22 cellular contexts compared by ENCODE assay signal in genomic region chr7:125871431-125871830, GRCh38.
DNase-seq lines count a peak whose midpoint lies in the region; ATAC-seq, FAIRE-seq and TF ChIP-seq lines count a peak whose summit lies in the region.
"Had no signal": no experiment of that assay in that cellular context is flagged by ENCODE, and none has a peak within 500 bp of the region (broad histone marks: within the 10 kb centered on the region; RNA-seq: fewer than 3 reads in every experiment).

No MANE protein-coding gene starts in this region.

- H4K20me1 ChIP-seq in MM.1S (ENCODE audit: insufficient read depth, low read length) (no peaks in the 10 kb centered on the region), H1 (replicated peaks in 1 of 2; ENCODE audit: control insufficient read depth in 1 of 2, insufficient read depth in 2 of 2, low read length in 2 of 2) (no peaks in the 10 kb centered on the region)
- H4K20me1 ChIP-seq: BLaER1 had no signal

- H3K9me3 ChIP-seq in MM.1S (replicated peaks; ENCODE audit: insufficient read depth, low read length) (no peaks in the 10 kb centered on the region), H1 (ENCODE audit: insufficient read depth in 2 of 2, low read depth in 1 of 2, low read length in 1 of 2) (no peaks in the 10 kb centered on the region), psoas muscle (no peaks in the 10 kb centered on the region)
- H3K9me3 ChIP-seq: BE2C, BLaER1 had no signal

- H3K23ac ChIP-seq in H1 (ENCODE audit: insufficient read length): no peak overlapping the region

- no peaks in the 10 kb centered on the region for H3K9me2 ChIP-seq in MM.1S (replicated peaks; ENCODE audit: insufficient read depth, low read length)

- no peak overlapping the region for H2BK15ac ChIP-seq in H1 (ENCODE audit: low read length)

- no peak overlapping the region for H2BK5ac ChIP-seq in H1 (ENCODE audit: low read depth, low read length)

- H3K23me2 ChIP-seq in H1 (ENCODE audit: low read depth, low read length): no peaks in the 10 kb centered on the region

- H3F3A ChIP-seq in MM.1S (ENCODE audit: insufficient read depth, low read length): no peaks in the 10 kb centered on the region

- intact Hi-C loops in psoas muscle (cut with DNase I): no loop called here

- no peaks in the 10 kb centered on the region for H3K79me1 ChIP-seq in H1 (ENCODE audit: low read depth, low read length)

- H3K9ac ChIP-seq in MM.1S (ENCODE audit: low read length) (no peak overlapping the region), H1 (replicated peaks in 1 of 4; ENCODE audit: extremely low read depth in 1 of 4, low read depth in 3 of 4, low read length in 3 of 4) (no peak overlapping the region)
- H3K9ac ChIP-seq: BLaER1 had no signal

- H3K4me1 ChIP-seq in MM.1S (ENCODE audit: low read length) (peaks cover 10% of the 10 kb centered on the region), H1 (replicated peaks in 1 of 4; ENCODE audit: control insufficient read depth in 3 of 4, insufficient read depth in 4 of 4, low read length in 3 of 4) (no peaks in the 10 kb centered on the region), psoas muscle (no peaks in the 10 kb centered on the region)
- H3K4me1 ChIP-seq: BE2C, BLaER1 had no signal

- no peak for FAIRE-seq in H1 (lab: Jason Lieb, UNC)
- no peak for FAIRE-seq in H54 (lab: Jason Lieb, UNC)
- FAIRE-seq: A204.1, G401.6, GM12891 had no signal

- no peak for TF ChIP-seq RAD21 in H1 (IDR thresholded peaks at IDR 0.05 in 1 of 2, conservative IDR thresholded peaks at IDR 0.05 in 1 of 2; ENCODE audit: low read depth in 2 of 2, low read length in 2 of 2)

- no peak overlapping the region for H3K4me3 ChIP-seq in MM.1S (ENCODE audit: low read length)
- no peak overlapping the region for H3K4me3 ChIP-seq in H1 (ENCODE audit: extremely low read depth in 1 of 4, insufficient read depth in 2 of 4, low read depth in 3 of 4, low read length in 4 of 4)
- H3K4me3 ChIP-seq in psoas muscle: no peak overlapping the region
- H3K4me3 ChIP-seq: BLaER1 had no signal

- no peak for TF ChIP-seq CTCF in MM.1S (IDR thresholded peaks at IDR 0.05; ENCODE audit: low read length)
- TF ChIP-seq CTCF in H1 (IDR thresholded peaks at IDR 0.05; ENCODE audit: control extremely low read depth in 1 of 3, insufficient read depth in 1 of 3, low read depth in 1 of 3, low read length in 3 of 3): no peak
- no peak for TF ChIP-seq CTCF in psoas muscle (IDR thresholded peaks at IDR 0.05)

- H3K4me2 ChIP-seq in MM.1S (ENCODE audit: low read depth, low read length) (no peak overlapping the region; the same call in 1 of the 2 replicates), H1 (ENCODE audit: insufficient read depth in 1 of 2, low read depth in 2 of 2, low read length in 2 of 2) (no peak overlapping the region)
- H3K4me2 ChIP-seq: BLaER1 had no signal

- H2AFZ ChIP-seq in MM.1S (ENCODE audit: low read length) (no peak overlapping the region), H1 (ENCODE audit: low read length) (peak overlapping the region; percentile 20; the same call in 1 of the 2 replicates)

- no peak overlapping the region for H4K91ac ChIP-seq in H1 (replicated peaks; ENCODE audit: insufficient read length, low read length)

- H2BK20ac ChIP-seq in H1 (ENCODE audit: low read length): no peak overlapping the region

- H3K4ac ChIP-seq in H1 (replicated peaks; ENCODE audit: insufficient read length, low read depth, low read length): no peak overlapping the region

- H2AK5ac ChIP-seq in H1 (ENCODE audit: low read depth, low read length): no peak overlapping the region

- H4K5ac ChIP-seq in H1 (ENCODE audit: insufficient read length, low read depth, low read length): no peak overlapping the region

- POLR2A ChIA-PET in H1 (lab: Charles Lee; ENCODE audit: partially characterized antibody): no interaction called here

- no peaks in the 10 kb centered on the region for H3K27me3 ChIP-seq in MM.1S (replicated peaks; ENCODE audit: insufficient read depth, low read length)
- no peaks in the 10 kb centered on the region for H3K27me3 ChIP-seq in H1 (replicated peaks in 1 of 4; ENCODE audit: control insufficient read depth in 3 of 4, extremely low read depth in 1 of 4, insufficient read depth in 3 of 4, low read length in 3 of 4)
- H3K27me3 ChIP-seq in psoas muscle (ENCODE audit: insufficient read depth in 3 of 3, low read length in 2 of 3): no peaks in the 10 kb centered on the region
- H3K27me3 ChIP-seq: BE2C, BLaER1 had no signal

- H3K27ac ChIP-seq in MM.1S (ENCODE audit: low read length) (no peak overlapping the region; the same call in 1 of the 2 replicates), H1 (ENCODE audit: low read depth, low read length) (no peak overlapping the region), psoas muscle (no peak overlapping the region)
- H3K27ac ChIP-seq: BLaER1 had no signal

- DNase-seq in MM.1S: peak; percentile 41
- no peak for DNase-seq in H1 (ENCODE audit: low read depth in 1 of 2, low spot score in 2 of 2)
- DNase-seq in psoas muscle: no peak
- no peak for DNase-seq in H54 (ENCODE audit: insufficient read length, low spot score)
- DNase-seq in HK-2 (ENCODE audit: unreplicated experiment): no peak
- DNase-seq: 8988T; ACHN; BE2C; C1 segment of cervical spinal cord; CD4-positive, alpha-beta memory T cell; CD4-positive, CD25-positive, alpha-beta regulatory T cell; CD8-positive, alpha-beta memory T cell; COR-L47; DMS 273 treated with DMSO at 0.1 percent for 48 hours; DMS153; DMS79 treated with DMSO at 0.1 percent for 48 hours; GF-D8 had no signal

- H3K36me3 ChIP-seq in MM.1S (replicated peaks; ENCODE audit: insufficient read depth, low read length) (no peaks in the 10 kb centered on the region), H1 (ENCODE audit: control insufficient read depth in 2 of 4, insufficient read depth in 4 of 4, low read length in 3 of 4) (no peaks in the 10 kb centered on the region), psoas muscle (ENCODE audit: insufficient read depth in 1 of 2, low read depth in 1 of 2) (no peaks in the 10 kb centered on the region)
- H3K36me3 ChIP-seq: BE2C, BLaER1 had no signal

- TF ChIP-seq POLR2A in H1 (IDR thresholded peaks at IDR 0.05; ENCODE audit: control extremely low read depth in 1 of 2, low read depth in 2 of 2, low read length in 2 of 2) (no peak), H54 (IDR thresholded peaks at IDR 0.05; ENCODE audit: low read depth, low read length) (no peak)

- ATAC-seq in HG02798 (IDR thresholded peaks at IDR 0.05; ENCODE audit: poor library complexity, unreplicated experiment) (peak; percentile 38), psoas muscle (no peak)

- no peak overlapping the region for H4K8ac ChIP-seq in H1 (ENCODE audit: extremely low read depth, insufficient read depth, low read length)

- no peak overlapping the region for H3K14ac ChIP-seq in H1 (ENCODE audit: insufficient read length)

- H2BK120ac ChIP-seq in H1 (replicated peaks; ENCODE audit: low read depth, low read length): no peak overlapping the region

- no peak overlapping the region for H2BK12ac ChIP-seq in H1 (ENCODE audit: low read depth, low read length)

- TF ChIP-seq EP300 in H1 (IDR thresholded peaks at IDR 0.05; ENCODE audit: borderline replicate concordance in 1 of 2, low read depth in 2 of 2, low read length in 2 of 2): no peak

- H3K79me2 ChIP-seq in MM.1S (ENCODE audit: low read length) (no peaks in the 10 kb centered on the region), H1 (ENCODE audit: control insufficient read depth in 1 of 2, insufficient read depth in 2 of 2, low read length in 2 of 2) (no peaks in the 10 kb centered on the region)

- H3K56ac ChIP-seq in H1 (replicated peaks; ENCODE audit: insufficient read length, low read depth, low read length): no peak overlapping the region

- no peak overlapping the region for H3K18ac ChIP-seq in H1 (ENCODE audit: extremely low read depth, low read length)

- CTCF ChIA-PET in H1 (lab: Charles Lee; ENCODE audit: partially characterized antibody): no interaction called here

TF ChIP-seq in H1, 55 proteins besides CTCF, POLR2A, EP300 and RAD21:
- TF ChIP-seq ATF3 (IDR thresholded peaks at IDR 0.05; ENCODE audit: insufficient read depth, low read depth, low read length): no peak
- TF ChIP-seq MAFK (IDR thresholded peaks at IDR 0.05; ENCODE audit: low read depth, low read length): no peak
- no peak for TF ChIP-seq EZH2 (IDR thresholded peaks at IDR 0.05; ENCODE audit: low read depth, low read length, severe bottlenecking)
- no peak for TF ChIP-seq CEBPB (IDR thresholded peaks at IDR 0.05; ENCODE audit: low read depth, low read length)
- no peak for TF ChIP-seq SP4 (IDR thresholded peaks at IDR 0.05; ENCODE audit: low read length)
